Comparison of ENCODE assay signal across 12 cellular contexts in genomic region chr6:145895802-145896201, GRCh38.
DNase-seq lines count a peak whose midpoint lies in the region; ATAC-seq, FAIRE-seq and TF ChIP-seq lines count a peak whose summit lies in the region.
"Had no signal": no experiment of that assay in that cellular context is flagged by ENCODE, and none has a peak within 500 bp of the region (broad histone marks: within the 10 kb centered on the region; RNA-seq: fewer than 3 reads in every experiment).

No MANE protein-coding gene starts in this region.

- H3K4me3 Mint-ChIP-seq in CD4-positive, alpha-beta T cell: no peak overlapping the region
- H3K4me3 Mint-ChIP-seq in astrocyte (ENCODE audit: unreplicated experiment): no peak overlapping the region
- H3K4me3 Mint-ChIP-seq: activated naive CD8-positive, alpha-beta T cell treated with anti-CD3 and anti-CD28 coated beads for 36 hours; natural killer cell had no signal

- no peaks in the 10 kb centered on the region for H3K27me3 ChIP-seq in CD4-positive, alpha-beta T cell (ENCODE audit: control insufficient read depth, insufficient read depth, low read length)
- H3K27me3 ChIP-seq in astrocyte (ENCODE audit: insufficient read depth, low read length): no peaks in the 10 kb centered on the region
- H3K27me3 ChIP-seq in mesenchymal stem cell (ENCODE audit: control insufficient read depth in 1 of 2, insufficient read depth in 1 of 2, low read length in 2 of 2): no peaks in the 10 kb centered on the region
- H3K27me3 ChIP-seq: uterus had no signal

- DNase-seq in CD4-positive, alpha-beta T cell: no peak
- peak; percentile 43 to 46 for DNase-seq in Kasumi-1 (lab: John Stamatoyannopoulos, UW)
- no peak for DNase-seq in astrocyte (ENCODE audit: low read depth)
- DNase-seq in mesenchymal stem cell: peak; percentile 4
- DNase-seq in NCI-H2196 (lab: John Stamatoyannopoulos, UW; ENCODE audit: unreplicated experiment): no peak
- DNase-seq in OCI-M2 (lab: John Stamatoyannopoulos, UW; ENCODE audit: unreplicated experiment): no peak
- DNase-seq in left lobe of liver (ENCODE audit: low spot score): no peak
- DNase-seq: activated naive CD8-positive, alpha-beta T cell treated with anti-CD3 and anti-CD28 coated beads for 36 hours; natural killer cell; NCI-H446 treated with DMSO at 0.1 percent for 48 hours; uterus had no signal

- H2BK12ac ChIP-seq in mesenchymal stem cell (ENCODE audit: low read length in 2 of 2): no peak overlapping the region

- peaks cover 5% of the 10 kb centered on the region for H3K9me3 Mint-ChIP-seq in CD4-positive, alpha-beta T cell
- H3K9me3 Mint-ChIP-seq in astrocyte (ENCODE audit: unreplicated experiment): no peaks in the 10 kb centered on the region

- peaks cover 6% of the 10 kb centered on the region for H3K79me1 ChIP-seq in mesenchymal stem cell (replicated peaks; ENCODE audit: low read length, poor library complexity, severe bottlenecking)

- peak; percentile 45 for TF ChIP-seq CTCF in CD4-positive, alpha-beta T cell (IDR thresholded peaks at IDR 0.05)
- peak; percentile 21 for TF ChIP-seq CTCF in astrocyte (IDR thresholded peaks at IDR 0.05; ENCODE audit: insufficient read depth, low read depth, low read length)

- H3K27me3 Mint-ChIP-seq in CD4-positive, alpha-beta T cell: no peaks in the 10 kb centered on the region
- H3K27me3 Mint-ChIP-seq in astrocyte (ENCODE audit: low read depth, unreplicated experiment): no peaks in the 10 kb centered on the region
- H3K27me3 Mint-ChIP-seq: activated naive CD8-positive, alpha-beta T cell treated with anti-CD3 and anti-CD28 coated beads for 36 hours had no signal

- H3K27ac ChIP-seq in CD4-positive, alpha-beta T cell (ENCODE audit: low read depth, low read length): no peak overlapping the region
- H3K27ac ChIP-seq in astrocyte (ENCODE audit: low read depth, low read length) (no peak overlapping the region), mesenchymal stem cell (ENCODE audit: low read length, poor library complexity, severe bottlenecking) (no peak overlapping the region)
- H3K27ac ChIP-seq: SK-N-MC, uterus had no signal

- H2BK15ac ChIP-seq in mesenchymal stem cell (ENCODE audit: low read depth, poor library complexity, severe bottlenecking): no peak overlapping the region

- ATAC-seq in CD4-positive, alpha-beta T cell (ENCODE audit: poor library complexity): no peak
- ATAC-seq in left lobe of liver: no peak
- ATAC-seq: natural killer cell had no signal

- no peak overlapping the region for H3K23ac ChIP-seq in mesenchymal stem cell (ENCODE audit: low read length in 2 of 2)

- H3K4me2 ChIP-seq in astrocyte (ENCODE audit: low read length): no peak overlapping the region
- no peak overlapping the region for H3K4me2 ChIP-seq in mesenchymal stem cell (ENCODE audit: low read length, poor library complexity, severe bottlenecking)

- no peak overlapping the region for H4K91ac ChIP-seq in mesenchymal stem cell (ENCODE audit: low read length)

- intact Hi-C loops in CD4-positive, alpha-beta T cell (cut with DNase I, micrococcal nuclease): no loop called here

- H3K4me3 ChIP-seq in astrocyte (ENCODE audit: insufficient read depth, low read depth, low read length) (no peak overlapping the region), mesenchymal stem cell (ENCODE audit: insufficient read depth in 1 of 2, low read depth in 1 of 2, low read length in 2 of 2) (no peak overlapping the region)
- H3K4me3 ChIP-seq: SK-N-MC, uterus had no signal

- no peak overlapping the region for H3K27ac Mint-ChIP-seq in CD4-positive, alpha-beta T cell
- H3K27ac Mint-ChIP-seq in astrocyte (ENCODE audit: unreplicated experiment): no peak overlapping the region
- H3K27ac Mint-ChIP-seq: activated naive CD8-positive, alpha-beta T cell treated with anti-CD3 and anti-CD28 coated beads for 36 hours; natural killer cell had no signal

- no peak overlapping the region for H2AK5ac ChIP-seq in mesenchymal stem cell (ENCODE audit: low read length, severe bottlenecking)

- no peaks in the 10 kb centered on the region for H4K20me1 ChIP-seq in astrocyte (ENCODE audit: insufficient read depth, low read length)

- H3K4ac ChIP-seq in mesenchymal stem cell (ENCODE audit: low read depth in 1 of 2, low read length in 2 of 2): no peak overlapping the region

- H3K18ac ChIP-seq in mesenchymal stem cell (ENCODE audit: low read depth in 1 of 2, low read length in 2 of 2): no peak overlapping the region

- CTCF ChIA-PET in CD4-positive, alpha-beta T cell (lab: Charles Lee): no interaction called here

- FAIRE-seq in astrocyte (lab: Jason Lieb, UNC): no peak

- H4K8ac ChIP-seq in mesenchymal stem cell (ENCODE audit: low read length): no peak overlapping the region

- no peaks in the 10 kb centered on the region for H3K4me1 Mint-ChIP-seq in CD4-positive, alpha-beta T cell (ENCODE audit: low read depth)
- H3K4me1 Mint-ChIP-seq in astrocyte (ENCODE audit: low read depth, unreplicated experiment): peaks cover 3% of the 10 kb centered on the region
- H3K4me1 Mint-ChIP-seq: activated naive CD8-positive, alpha-beta T cell treated with anti-CD3 and anti-CD28 coated beads for 36 hours had no signal

- H2BK120ac ChIP-seq in mesenchymal stem cell (ENCODE audit: low read depth, low read length): no peak overlapping the region

- peaks cover 62% of the 10 kb centered on the region for H3K36me3 Mint-ChIP-seq in CD4-positive, alpha-beta T cell (ENCODE audit: low read depth)
- peaks cover 24% of the 10 kb centered on the region for H3K36me3 Mint-ChIP-seq in astrocyte (ENCODE audit: low read depth, unreplicated experiment)

- no CpG with 5 or more reads among the region's 1 CpG for WGBS in mesenchymal stem cell

- no peaks in the 10 kb centered on the region for H3K4me1 ChIP-seq in astrocyte (ENCODE audit: insufficient read depth, low read length)
- peaks cover 2% of the 10 kb centered on the region for H3K4me1 ChIP-seq in mesenchymal stem cell (ENCODE audit: control insufficient read depth, insufficient read depth, low read depth, low read length)
- H3K4me1 ChIP-seq: uterus had no signal

- peaks cover 8% of the 10 kb centered on the region for H3K9me3 ChIP-seq in CD4-positive, alpha-beta T cell (ENCODE audit: control insufficient read depth, low read length)
- H3K9me3 ChIP-seq in astrocyte (ENCODE audit: insufficient read depth, low read depth, low read length) (no peaks in the 10 kb centered on the region), mesenchymal stem cell (ENCODE audit: control insufficient read depth, low read length) (peaks cover 20% of the 10 kb centered on the region)
- H3K9me3 ChIP-seq: uterus had no signal

- no peak overlapping the region for H2BK5ac ChIP-seq in mesenchymal stem cell (ENCODE audit: low read depth, low read length, poor library complexity, severe bottlenecking)

- H3K9ac ChIP-seq in astrocyte (ENCODE audit: low read length) (no peak overlapping the region), mesenchymal stem cell (ENCODE audit: low read length) (no peak overlapping the region)

- H3K14ac ChIP-seq in mesenchymal stem cell (ENCODE audit: low read length in 2 of 2): no peak overlapping the region

- H2AFZ ChIP-seq in astrocyte (ENCODE audit: low read depth, low read length) (no peak overlapping the region), mesenchymal stem cell (ENCODE audit: low read depth, low read length) (no peak overlapping the region)

- POLR2A ChIA-PET in CD4-positive, alpha-beta T cell (lab: Charles Lee): no interaction called here

- no peaks in the 10 kb centered on the region for H3K36me3 ChIP-seq in astrocyte (ENCODE audit: insufficient read depth, low read length)
- H3K36me3 ChIP-seq in mesenchymal stem cell (ENCODE audit: control insufficient read depth in 1 of 2, insufficient read depth in 2 of 2, low read depth in 1 of 2, low read length in 2 of 2): peaks cover 6 to 63% of the 10 kb centered on the region in 2 experiments
- H3K36me3 ChIP-seq: uterus had no signal

- no peaks in the 10 kb centered on the region for H3K79me2 ChIP-seq in astrocyte (ENCODE audit: insufficient read depth, low read length)

Comparison
In these comparisons a context has a peak if more than half of its experiments do, and no peak if none do; other contexts are left out.
1. DNase-seq: peak in Kasumi-1 (2 of 2) and mesenchymal stem cell (single experiment); none in CD4-positive, alpha-beta T cell (0 of 10), astrocyte (single experiment), NCI-H2196 (single experiment), OCI-M2 (single experiment) and left lobe of liver (single experiment).